In the genomic region with DNA sequence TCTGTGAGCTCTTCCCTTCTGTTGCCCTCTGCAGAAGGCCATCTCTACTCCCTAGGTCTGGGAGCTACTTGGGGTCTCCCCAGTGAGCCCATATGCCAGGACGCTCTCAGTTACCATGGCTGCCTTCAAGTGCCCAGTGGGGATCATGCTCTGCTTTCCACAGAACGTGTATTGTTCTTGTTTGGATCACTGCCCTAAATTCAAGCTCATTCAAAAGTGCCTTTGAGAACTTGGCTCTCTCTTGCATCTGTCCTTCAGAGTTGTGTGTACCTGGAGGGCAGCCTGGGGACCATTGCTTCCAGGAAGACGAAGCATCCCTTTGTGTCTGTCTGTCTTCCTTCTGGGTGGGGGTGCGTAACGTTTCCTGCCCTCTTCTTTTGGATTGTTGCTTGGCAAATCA, we compare ENCODE assay signal across 22 cellular contexts.
DNase-seq lines count a peak whose midpoint lies in the region; ATAC-seq and TF ChIP-seq lines count a peak whose summit lies in the region.
"Had no signal": no experiment of that assay in that cellular context is flagged by ENCODE, and none has a peak within 500 bp of the region (broad histone marks: within the 10 kb centered on the region; RNA-seq: fewer than 3 reads in every experiment).

No MANE protein-coding gene starts in this region.

- TF ChIP-seq CTCF in H9 (conservative IDR thresholded peaks at IDR 0.05) = no peak
- no peak for TF ChIP-seq CTCF in gastrocnemius medialis (IDR thresholded peaks at IDR 0.05 in 4 of 5, conservative IDR thresholded peaks at IDR 0.05 in 1 of 5)
- TF ChIP-seq CTCF in upper lobe of left lung (IDR thresholded peaks at IDR 0.05) = no peak

- ATAC-seq in gastrocnemius medialis (no peak), GM21529 (IDR thresholded peaks at IDR 0.05; ENCODE audit: unreplicated experiment) (no peak), upper lobe of left lung (ENCODE audit: low FRiP score in 2 of 2) (no peak), HG03139 (IDR thresholded peaks at IDR 0.05; ENCODE audit: unreplicated experiment) (no peak)
- ATAC-seq: K562, Right ventricle myocardium inferior had no signal

- H3K14ac ChIP-seq in H9 (ENCODE audit: insufficient read depth, low read length) = no peak overlapping the region

- H3K36me3 Mint-ChIP-seq in H9 (ENCODE audit: insufficient read depth in 1 of 3, low read depth in 3 of 3) = no peaks in the 10 kb centered on the region

- no peak overlapping the region for H2BK5ac ChIP-seq in H9 (ENCODE audit: insufficient read length, low read length)

- H4K91ac ChIP-seq in H9 (ENCODE audit: insufficient read length, low read depth, low read length) = no peak overlapping the region

- in situ Hi-C loops in gastrocnemius medialis (cut with MboI; ENCODE audit: low sequenced_read_pairs in 4 of 4) = loop anchor here in 2 of 4 donors (25.0 kb wide), 1 partner anchor 575 kb away; the partner anchor contains the start of gene CASQ2 (in 2 of the 2)

- no peak overlapping the region for H2BK120ac ChIP-seq in H9 (ENCODE audit: low read depth, low read length, poor library complexity, severe bottlenecking)

- no peaks in the 10 kb centered on the region for H3K4me1 ChIP-seq in H9 (ENCODE audit: insufficient read depth, low read length)
- peaks cover 40 to 65% of the 10 kb centered on the region in 2 donors for H3K4me1 ChIP-seq in gastrocnemius medialis
- H3K4me1 ChIP-seq in upper lobe of left lung = no peaks in the 10 kb centered on the region
- H3K4me1 ChIP-seq: BLaER1 had no signal

- no peak overlapping the region for H3K56ac ChIP-seq in H9 (ENCODE audit: insufficient read length, low read depth, low read length)

- H4K20me1 ChIP-seq in H9 (ENCODE audit: control insufficient read depth, insufficient read depth, insufficient read length) = no peaks in the 10 kb centered on the region
- H4K20me1 ChIP-seq: BLaER1 had no signal

- H3K36me3 ChIP-seq in gastrocnemius medialis (no peaks in the 10 kb centered on the region), upper lobe of left lung (no peaks in the 10 kb centered on the region)
- H3K36me3 ChIP-seq: BLaER1, MG63, SJSA1 had no signal

- TF ChIP-seq POLR2A in gastrocnemius medialis (IDR thresholded peaks at IDR 0.05) = no peak
- no peak for TF ChIP-seq POLR2A in upper lobe of left lung (IDR thresholded peaks at IDR 0.05)

- peaks cover 5 to 6% of the 10 kb centered on the region in 2 experiments; a peak in 2 of 4 replicates for H3K4me1 Mint-ChIP-seq in H9

- no peaks in the 10 kb centered on the region for H3K9me3 ChIP-seq in H9 (ENCODE audit: control insufficient read depth, low read depth, low read length)
- no peaks in the 10 kb centered on the region for H3K9me3 ChIP-seq in gastrocnemius medialis
- no peaks in the 10 kb centered on the region for H3K9me3 ChIP-seq in upper lobe of left lung
- H3K9me3 ChIP-seq: BLaER1, MG63, SJSA1 had no signal

- H3T11ph ChIP-seq in H9 (ENCODE audit: low read length) = no peak overlapping the region

- H3K27ac ChIP-seq in H9 (ENCODE audit: insufficient read length, low read depth, low read length) (no peak overlapping the region), gastrocnemius medialis (peak overlapping the region; percentile 86 to 96 (median 90)), upper lobe of left lung (no peak overlapping the region)
- H3K27ac ChIP-seq: BLaER1, SJSA1 had no signal

- H3K4me3 Mint-ChIP-seq in H9 = no peak overlapping the region
- H3K4me3 Mint-ChIP-seq: CD4-positive, alpha-beta T cell had no signal

- WGBS in H9 (ENCODE audit: extremely low coverage, insufficient read length, low lambda C conversion rate) = no CpG with 5 or more reads among the region's 5 CpGs
- 71 to 81% methylated on average over 5 of the region's 5 CpGs for WGBS in upper lobe of left lung, 2 donors

- TF ChIP-seq EP300 in upper lobe of left lung (IDR thresholded peaks at IDR 0.05) = no peak

- H3K9me3 Mint-ChIP-seq in H9 = no peaks in the 10 kb centered on the region
- H3K9me3 Mint-ChIP-seq: CD4-positive, alpha-beta T cell had no signal

- H3K79me1 ChIP-seq in H9 (ENCODE audit: insufficient read depth, low read depth, low read length, poor library complexity, severe bottlenecking) = no peaks in the 10 kb centered on the region

- no peak overlapping the region for H3K23ac ChIP-seq in H9 (ENCODE audit: insufficient read length, low read depth, low read length)

- H3K23me2 ChIP-seq in H9 (ENCODE audit: insufficient read length, low read depth, low read length, poor library complexity, severe bottlenecking) = no peaks in the 10 kb centered on the region

- H3K4me2 ChIP-seq in H9 (ENCODE audit: insufficient read depth, insufficient read length, low read length) = no peak overlapping the region
- H3K4me2 ChIP-seq: BLaER1 had no signal

- H3K4me3 ChIP-seq in gastrocnemius medialis (no peak overlapping the region), upper lobe of left lung (no peak overlapping the region)
- H3K4me3 ChIP-seq: BLaER1, K562, MG63, SJSA1 had no signal

- no peaks in the 10 kb centered on the region for H3K79me2 ChIP-seq in H9 (ENCODE audit: insufficient read depth, low read length)

- intact Hi-C loops in gastrocnemius medialis (cut with DNase I; ENCODE audit: low total_unique reads) = loop anchor here (5.0 kb wide), 1 partner anchor 580 kb away; the partner anchor contains the start of gene CASQ2

- H2AFZ ChIP-seq in H9 (ENCODE audit: low read length) = no peak overlapping the region

- no peak overlapping the region for H2AK5ac ChIP-seq in H9 (ENCODE audit: insufficient read length, low read length)

- no peak overlapping the region for H2BK12ac ChIP-seq in H9 (ENCODE audit: insufficient read length, low read depth, low read length)

- no peak overlapping the region for H3K18ac ChIP-seq in H9 (ENCODE audit: insufficient read length, low read depth, low read length)

- H3K9ac ChIP-seq in H9 (ENCODE audit: extremely low read depth, insufficient read length, low read length) = no peak overlapping the region
- H3K9ac ChIP-seq: BLaER1 had no signal

- DNase-seq in DMS79 (lab: John Stamatoyannopoulos, UW) = peak; percentile 41
- DNase-seq in H9 = no peak
- peak; percentile 61 for DNase-seq in globus pallidus (ENCODE audit: low spot score)
- DNase-seq in gastrocnemius medialis = no peak
- DNase-seq in upper lobe of left lung = no peak
- DNase-seq: CD4-positive, alpha-beta T cell; DMS153; GF-D8; GOT3; MG63; NCI-H1436; NCI-H1930; NCI-H226; NCI-H510A treated with DMSO at 0.1 percent for 48 hours; NCI-H82; OCI-M1 had no signal

- no peaks in the 10 kb centered on the region for H3K27me3 Mint-ChIP-seq in H9 (ENCODE audit: low read depth)
- H3K27me3 Mint-ChIP-seq: CD4-positive, alpha-beta T cell had no signal

- H3K27me3 ChIP-seq in H9 (ENCODE audit: insufficient read depth, low read length) (no peaks in the 10 kb centered on the region), gastrocnemius medialis (no peaks in the 10 kb centered on the region), upper lobe of left lung (no peaks in the 10 kb centered on the region)
- H3K27me3 ChIP-seq: BLaER1, MG63, SJSA1 had no signal

- H2BK20ac ChIP-seq in H9 (ENCODE audit: low read depth, low read length, poor library complexity, severe bottlenecking) = no peak overlapping the region

- no peak overlapping the region for H4K8ac ChIP-seq in H9 (replicated peaks; ENCODE audit: insufficient read length, low read depth, low read length)

- H3K4ac ChIP-seq in H9 (ENCODE audit: low read depth, low read length) = no peak overlapping the region

- no peak overlapping the region for H2BK15ac ChIP-seq in H9 (ENCODE audit: low read depth, low read length)

- peak overlapping the region; percentile 34 for H4K5ac ChIP-seq in H9 (ENCODE audit: insufficient read length, low read depth, low read length)

- H3K27ac Mint-ChIP-seq in H9 = no peak overlapping the region
- H3K27ac Mint-ChIP-seq: CD4-positive, alpha-beta T cell had no signal

Comparison
In these comparisons a context has a peak if more than half of its experiments do, and no peak if none do; other contexts are left out.
1. DNase-seq: peak in DMS79 (single experiment) and globus pallidus (single experiment); none in H9 (single experiment), gastrocnemius medialis (0 of 2) and upper lobe of left lung (0 of 2).
2. H3K27ac ChIP-seq: peak in gastrocnemius medialis (4 of 4); none in H9 (single experiment) and upper lobe of left lung (0 of 4).